Comparison of ENCODE assay signal across 16 cellular contexts in genomic region chr7:141150465-141150864, GRCh38.
"Had no signal": no experiment of that assay in that cellular context is flagged by ENCODE, and none has a peak within 500 bp of the region (broad histone marks: within the 10 kb centered on the region; RNA-seq: fewer than 3 reads in every experiment).

No MANE protein-coding gene starts in this region.

- DNase-seq: Kasumi-1, MV-4-11, NCI-H1048, NCI-H1105 treated with DMSO at 0.1 percent for 48 hours, NCI-H1417 treated with DMSO at 0.1 percent for 48 hours, NCI-H146, NCI-H1694 treated with DMSO at 0.1 percent for 48 hours, NCI-H1930, NCI-H2081, NCI-H2107, NCI-H2227 treated with DMSO at 0.1 percent for 48 hours, NCI-H524 treated with DMSO at 0.1 percent for 48 hours, NCI-H69, NCI-H774, SHP77 treated with DMSO at 0.1 percent for 48 hours, SJCRH30 had no signal
